29 cellular contexts compared by ENCODE assay signal in genomic region chr7:5510426-5511045, GRCh38. TPM values are rescaled to one million over a fixed set of nuclear protein-coding genes. Genes with fewer than 3 reads are reported as not detected.
A peak's percentile ranks its signal among the peaks of the same experiment; 100 is the strongest.
DNase-seq lines count a peak whose midpoint lies in the region; ATAC-seq and TF ChIP-seq lines count a peak whose summit lies in the region.
"Had no signal": no experiment of that assay in that cellular context is flagged by ENCODE, and none has a peak within 500 bp of the region (broad histone marks: within the 10 kb centered on the region; RNA-seq: fewer than 3 reads in every experiment).

No MANE protein-coding gene starts in this region.

- no peaks in the 10 kb centered on the region for H3K27me3 ChIP-seq in BLaER1 treated with 17β-estradiol and CSF1 and Interleukin-3, amounts not matched to agents 10 nM and 100 nM
- H3K27me3 ChIP-seq in GM23338 (ENCODE audit: insufficient read depth) (no peaks in the 10 kb centered on the region), RWPE2 (ENCODE audit: insufficient read depth, poor library complexity, severe bottlenecking) (no peaks in the 10 kb centered on the region), esophagus squamous epithelium (no peaks in the 10 kb centered on the region), adrenal gland (no peaks in the 10 kb centered on the region)
- H3K27me3 ChIP-seq: gastroesophageal sphincter, Peyer's patch, suprapubic skin, uterus had no signal

- H3K9ac ChIP-seq in BLaER1 treated with 17β-estradiol and CSF1 and Interleukin-3, amounts not matched to agents 10 nM and 100 nM: peak overlapping the region in 3 of 11 experiments; percentile 21 to 40 (median 35); a peak in 3 of 22 replicates

- peak overlapping the region; percentile 32 to 74 (median 60); a peak in 17 of 22 replicates for H3K4me2 ChIP-seq in BLaER1 treated with 17β-estradiol and CSF1 and Interleukin-3, amounts not matched to agents 10 nM and 100 nM
- H3K4me2 ChIP-seq in GM23338: no peak overlapping the region

- H3K36me3 Mint-ChIP-seq in GM23338 (ENCODE audit: low read depth): peaks cover 8% of the 10 kb centered on the region
- H3K36me3 Mint-ChIP-seq: natural killer cell had no signal

- H3F3A ChIP-seq in GM23338 (replicated peaks; ENCODE audit: low read depth): peaks cover 3% of the 10 kb centered on the region; the same call in 1 of the 2 replicates

- WGBS in esophagus squamous epithelium, 2 donors: 81% methylated on average over 10 of the region's 10 CpGs
- 83 to 91% (median 83%) methylated on average over 10 of the region's 10 CpGs for WGBS in adrenal gland, 4 donors

- peaks cover 37 to 82% (median 53%) of the 10 kb centered on the region in 10 experiments for H3K4me1 ChIP-seq in BLaER1 treated with 17β-estradiol and CSF1 and Interleukin-3, amounts not matched to agents 10 nM and 100 nM
- H3K4me1 ChIP-seq in GM23338 (ENCODE audit: insufficient read depth) (peaks cover 8% of the 10 kb centered on the region), RWPE2 (ENCODE audit: insufficient read depth, poor library complexity, severe bottlenecking) (peaks cover 27% of the 10 kb centered on the region), esophagus squamous epithelium (peaks cover 11 to 22% (median 19%) of the 10 kb centered on the region in 3 donors), adrenal gland (replicated peaks in 1 of 2) (peaks cover 9 to 22% of the 10 kb centered on the region in 2 donors)

- no peak overlapping the region for H2AFZ ChIP-seq in GM23338

- peaks cover 20% of the 10 kb centered on the region for H3K27me3 Mint-ChIP-seq in GM23338 (ENCODE audit: insufficient read depth, low read depth, poor library complexity)
- H3K27me3 Mint-ChIP-seq: activated naive CD4-positive, alpha-beta T cell treated with anti-CD3 and anti-CD28 coated beads, Interleukin-2, amount 10 ng/mL, durations not matched to agents 7 days and 5 days; CD4-positive, alpha-beta memory T cell had no signal

- ATAC-seq in GM23338 (no peak), RWPE2 (ENCODE audit: low read depth) (peak; percentile 13; the same call in 1 of the 3 replicates)
- ATAC-seq: activated T-cell treated with anti-CD3 and anti-CD28 coated beads, Interleukin-2, amount 50 U/mL, for 72 hours; esophagus mucosa; gastroesophageal sphincter; natural killer cell; stimulated activated effector memory CD8-positive, alpha-beta T cell treated with anti-CD3 and anti-CD28 coated beads, Interleukin-12 subunit alpha, Interleukin-12 subunit beta, amount 100 ng/mL, for 72 hours had no signal

- peaks cover 9% of the 10 kb centered on the region for H3K4me1 Mint-ChIP-seq in GM23338

- TF ChIP-seq POLR2A in esophagus squamous epithelium (IDR thresholded peaks at IDR 0.05) (no peak), adrenal gland (IDR thresholded peaks at IDR 0.05) (no peak)

- DNase-seq in GM23338 (ENCODE audit: low spot score) (no peak), RWPE2 (ENCODE audit: low spot score) (no peak), kidney tubule cell (ENCODE audit: low spot score) (peak; percentile 29), esophagus squamous epithelium (lab: John Stamatoyannopoulos, UW) (no peak), HK-2 (ENCODE audit: unreplicated experiment) (no peak), adrenal gland (no peak), T1000 (lab: John Stamatoyannopoulos, UW) (no peak)
- DNase-seq: activated CD4-positive, CD25-positive, alpha-beta regulatory T cell; activated naive CD4-positive, alpha-beta T cell treated with anti-CD3 and anti-CD28 coated beads, Interleukin-2, amount 10 ng/mL, durations not matched to agents 7 days and 5 days; activated T-cell treated with anti-CD3 and anti-CD28 coated beads, Interleukin-2, amount 50 U/mL, for 72 hours; anterior cingulate cortex; DMS79 treated with DMSO at 0.1 percent for 48 hours; kidney glomerular epithelial cell; MV-4-11; natural killer cell; NCI-H187; NCI-H2227 treated with DMSO at 0.1 percent for 48 hours; NCI-H774; Peyer's patch; posterior cingulate gyrus; uterus had no signal

- H3K9me2 ChIP-seq in GM23338 (ENCODE audit: insufficient read depth): no peaks in the 10 kb centered on the region

- H3K27ac ChIP-seq in BLaER1 treated with 17β-estradiol and CSF1 and Interleukin-3, amounts not matched to agents 10 nM and 100 nM: peak overlapping the region in 4 of 11 experiments; percentile 13 to 47 (median 28); a peak in 4 of 22 replicates
- H3K27ac ChIP-seq in GM23338 (ENCODE audit: low read depth) (0 out of 2 replicates have a peak overlapping the region, but pooled peaks have one; percentile 32), RWPE2 (ENCODE audit: poor library complexity, severe bottlenecking) (peak overlapping the region; percentile 94), esophagus squamous epithelium (no peak overlapping the region), adrenal gland (no peak overlapping the region)
- H3K27ac ChIP-seq: gastroesophageal sphincter, HL-60, Peyer's patch, SK-N-MC, suprapubic skin, uterus had no signal

- H3K36me3 ChIP-seq in BLaER1 treated with 17β-estradiol and CSF1 and Interleukin-3, amounts not matched to agents 10 nM and 100 nM: peaks cover 3 to 26% (median 13%) of the 10 kb centered on the region in 11 experiments; a peak in 20 of 22 replicates
- H3K36me3 ChIP-seq in GM23338 (ENCODE audit: insufficient read depth) (no peaks in the 10 kb centered on the region), RWPE2 (ENCODE audit: low read depth) (peaks cover 30% of the 10 kb centered on the region), esophagus squamous epithelium (peaks cover 0 to 10% (median 0%) of the 10 kb centered on the region in 3 donors), adrenal gland (replicated peaks in 1 of 2) (no peaks in the 10 kb centered on the region)
- H3K36me3 ChIP-seq: Peyer's patch, suprapubic skin, uterus had no signal

- no peaks in the 10 kb centered on the region for H3K9me3 Mint-ChIP-seq in GM23338
- H3K9me3 Mint-ChIP-seq: activated naive CD4-positive, alpha-beta T cell treated with anti-CD3 and anti-CD28 coated beads, Interleukin-2, amount 10 ng/mL, durations not matched to agents 7 days and 5 days; activated T-cell treated with anti-CD3 and anti-CD28 coated beads, Interleukin-2, amount 50 U/mL, for 72 hours; CD4-positive, alpha-beta memory T cell; natural killer cell; stimulated activated effector memory CD8-positive, alpha-beta T cell treated with anti-CD3 and anti-CD28 coated beads, Interleukin-12 subunit alpha, Interleukin-12 subunit beta, amount 100 ng/mL, for 72 hours had no signal

- no peak overlapping the region for H3K4me3 ChIP-seq in BLaER1 treated with 17β-estradiol and CSF1 and Interleukin-3, amounts not matched to agents 10 nM and 100 nM
- H3K4me3 ChIP-seq in GM23338: no peak overlapping the region
- no peak overlapping the region for H3K4me3 ChIP-seq in RWPE2 (ENCODE audit: severe bottlenecking)
- no peak overlapping the region for H3K4me3 ChIP-seq in esophagus squamous epithelium
- no peak overlapping the region for H3K4me3 ChIP-seq in adrenal gland
- H3K4me3 ChIP-seq: gastroesophageal sphincter, Peyer's patch, SK-N-MC, suprapubic skin, uterus had no signal

- H3K79me2 ChIP-seq in GM23338 (replicated peaks; ENCODE audit: insufficient read depth): peaks cover 73% of the 10 kb centered on the region

- H3K9me3 ChIP-seq in BLaER1 treated with 17β-estradiol and CSF1 and Interleukin-3, amounts not matched to agents 10 nM and 100 nM (replicated peaks in 1 of 11): no peaks in the 10 kb centered on the region
- H3K9me3 ChIP-seq in RWPE2 (ENCODE audit: severe bottlenecking) (no peaks in the 10 kb centered on the region), esophagus squamous epithelium (no peaks in the 10 kb centered on the region), adrenal gland (replicated peaks in 1 of 3) (no peaks in the 10 kb centered on the region)
- H3K9me3 ChIP-seq: gastroesophageal sphincter, Peyer's patch, suprapubic skin, uterus had no signal

- intact Hi-C loops in esophagus squamous epithelium (cut with DNase I) (no loop called here), adrenal gland (cut with DNase I) (no loop called here)

- H4K20me1 ChIP-seq in BLaER1 treated with 17β-estradiol and CSF1 and Interleukin-3, amounts not matched to agents 10 nM and 100 nM: peaks cover 7 to 46% (median 22%) of the 10 kb centered on the region in 11 experiments; a peak in 16 of 22 replicates
- H4K20me1 ChIP-seq in GM23338 (replicated peaks; ENCODE audit: insufficient read depth): no peaks in the 10 kb centered on the region; the same call in 1 of the 2 replicates

- no peak for TF ChIP-seq CTCF in GM23338 (conservative IDR thresholded peaks at IDR 0.05; ENCODE audit: low read depth in 2 of 2)
- TF ChIP-seq CTCF in RWPE2 (IDR thresholded peaks at IDR 0.05; ENCODE audit: poor library complexity, severe bottlenecking): no peak
- no peak for TF ChIP-seq CTCF in esophagus squamous epithelium (IDR thresholded peaks at IDR 0.05)
- no peak for TF ChIP-seq CTCF in adrenal gland (IDR thresholded peaks at IDR 0.05)

- no peak overlapping the region for H3K27ac Mint-ChIP-seq in GM23338
- H3K27ac Mint-ChIP-seq: activated naive CD4-positive, alpha-beta T cell treated with anti-CD3 and anti-CD28 coated beads, Interleukin-2, amount 10 ng/mL, durations not matched to agents 7 days and 5 days; activated T-cell treated with anti-CD3 and anti-CD28 coated beads, Interleukin-2, amount 50 U/mL, for 72 hours; natural killer cell; stimulated activated effector memory CD8-positive, alpha-beta T cell treated with anti-CD3 and anti-CD28 coated beads, Interleukin-12 subunit alpha, Interleukin-12 subunit beta, amount 100 ng/mL, for 72 hours had no signal

- no peak overlapping the region for H3K4me3 Mint-ChIP-seq in GM23338
- H3K4me3 Mint-ChIP-seq: activated naive CD4-positive, alpha-beta T cell treated with anti-CD3 and anti-CD28 coated beads, Interleukin-2, amount 10 ng/mL, durations not matched to agents 7 days and 5 days; activated T-cell treated with anti-CD3 and anti-CD28 coated beads, Interleukin-2, amount 50 U/mL, for 72 hours; natural killer cell; stimulated activated effector memory CD8-positive, alpha-beta T cell treated with anti-CD3 and anti-CD28 coated beads, Interleukin-12 subunit alpha, Interleukin-12 subunit beta, amount 100 ng/mL, for 72 hours had no signal

TF ChIP-seq in GM23338, 12 proteins besides CTCF, POLR2A, EP300 and RAD21 (continues in another document):
- no peak for TF ChIP-seq STAT1 (IDR thresholded peaks at IDR 0.05; ENCODE audit: unreplicated experiment)
- no peak for TF ChIP-seq CREB1 (CRISPR knock-in tag; IDR thresholded peaks at IDR 0.05; ENCODE audit: low read depth)

RNA-seq across cellular contexts. Expression of gene FBXL18, which starts 3.1 kb away (rescaled TPM):
- 18.1 and 21.8 TPM in 2 replicates for total RNA-seq in GM23338 (2014; rRNA removed; shearing (Covaris generic))
- polyA plus RNA-seq in GM23338 (2016; fragmentation: Nextera tagmentation; extraction: Ambion mirVana) (10.5 and 11.6 TPM in 2 replicates), adrenal gland (1 to 10 TPM; 1.4 to 3.5 (median 2.7) TPM)
- total RNA-seq in esophagus squamous epithelium (1 to 10 TPM; 6.2 to 9.6 (median 8.3) TPM), adrenal gland (10 to 100 TPM in 6 of 8 donors, 1 to 10 TPM in 2; 9.5 to 13.6 (median 12.3) TPM)

RNA-seq across cellular contexts. Expression of gene ACTB, which starts 19.9 kb away (rescaled TPM):
- 6,061 and 6,196 TPM in 2 replicates for total RNA-seq in GM23338 (2014; rRNA removed; shearing (Covaris generic))
- polyA plus RNA-seq in GM23338 (2016; fragmentation: Nextera tagmentation; extraction: Ambion mirVana) (11,484 and 12,398 TPM in 2 replicates), adrenal gland (1,000 to 10,000 TPM; 3,628 to 7,592 (median 4,346) TPM)
- total RNA-seq in esophagus squamous epithelium (1,000 to 10,000 TPM; 1,929 to 4,068 (median 3,351) TPM), adrenal gland (1,000 to 10,000 TPM; 1,803 to 3,893 (median 2,465) TPM)

Comparison
In these comparisons a context has a peak if more than half of its experiments do, and no peak if none do; other contexts are left out.
1. H3K27ac ChIP-seq: peak in GM23338 (single experiment) and RWPE2 (single experiment); none in esophagus squamous epithelium (0 of 4) and adrenal gland (0 of 5).